11 cellular contexts compared by ENCODE assay signal in the genomic region with DNA sequence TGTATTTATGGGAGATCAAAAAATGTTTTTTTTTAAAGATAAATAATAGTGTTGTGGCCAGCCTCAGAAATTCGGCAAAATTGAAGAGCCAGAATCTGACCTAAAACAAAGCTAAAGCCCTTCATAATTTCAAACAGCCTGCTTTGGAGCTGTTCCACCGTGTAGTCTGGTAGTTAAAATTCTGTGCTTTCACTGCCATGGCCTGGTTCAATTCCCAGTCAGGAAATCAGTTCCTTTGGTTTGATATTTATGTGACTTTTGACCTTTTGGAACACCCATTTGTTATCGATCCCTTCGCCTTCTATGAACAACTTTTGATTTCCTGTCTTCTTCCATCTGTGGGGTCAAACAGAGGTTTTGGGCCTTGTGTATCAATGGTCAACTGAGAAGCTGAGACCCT.
"Had no signal": no experiment of that assay in that cellular context is flagged by ENCODE, and none has a peak within 500 bp of the region (broad histone marks: within the 10 kb centered on the region; RNA-seq: fewer than 3 reads in every experiment).

No MANE protein-coding gene starts in this region.

- H3K4me1 Mint-ChIP-seq: GM23338 had no signal

- ATAC-seq: GM23338, HCT116 had no signal

- H3K9me3 ChIP-seq: HAP-1 had no signal

- H2AFZ ChIP-seq: GM23248, GM23338 had no signal

- H3K4me2 ChIP-seq: GM23338 had no signal

- H3K4me1 ChIP-seq: HAP-1 had no signal

- H3K27ac ChIP-seq: GM23248 had no signal

- H3K9ac ChIP-seq: GM23248 had no signal

- H3K4me3 Mint-ChIP-seq: GM23338, H9, HFFc6 had no signal

- H3K4me3 ChIP-seq: GM23248, GM23338, HAP-1 had no signal

- H3K27ac Mint-ChIP-seq: GM23338, H9, HFFc6 had no signal

- FAIRE-seq: H1, H54 had no signal

- DNase-seq: GM23248, GOT3, H7, H9, HCEC 1CT, HFFc6 had no signal

- H3K36me3 ChIP-seq: HAP-1 had no signal
